Comparison of ENCODE assay signal across 9 cellular contexts in genomic region chr7:100053201-100053600, GRCh38. TPM values are rescaled to one million over a fixed set of nuclear protein-coding genes. Genes with fewer than 3 reads are reported as not detected.
A peak's percentile ranks its signal among the peaks of the same experiment; 100 is the strongest.
DNase-seq lines count a peak whose midpoint lies in the region; ATAC-seq and TF ChIP-seq lines count a peak whose summit lies in the region.
"Had no signal": no experiment of that assay in that cellular context is flagged by ENCODE, and none has a peak within 500 bp of the region (broad histone marks: within the 10 kb centered on the region; RNA-seq: fewer than 3 reads in every experiment).

No MANE protein-coding gene starts in this region.

- intact Hi-C loops in Panc1 (cut with micrococcal nuclease; ENCODE audit: unreplicated experiment) (loop anchor here (1.0 to 10.0 kb wide), 2 partner anchors 59 to 138 kb away; partner anchors contain the start of gene TRIM4), tibial artery (cut with DNase I; ENCODE audit: low total_unique reads) (no loop called here)

- H3K9me3 ChIP-seq in MG63 (no peaks in the 10 kb centered on the region), Panc1 (ENCODE audit: control insufficient read depth, insufficient read depth, low read depth, low read length) (no peaks in the 10 kb centered on the region), tibial artery (no peaks in the 10 kb centered on the region)

- H3K36me3 ChIP-seq in MG63 (no peaks in the 10 kb centered on the region), Panc1 (ENCODE audit: control insufficient read depth, insufficient read depth, low read length) (no peaks in the 10 kb centered on the region; the same call in 1 of the 2 replicates), tibial artery (peaks cover 15 to 28% (median 15%) of the 10 kb centered on the region in 3 donors)

- H3K36me3 Mint-ChIP-seq in activated naive CD4-positive, alpha-beta T cell treated with anti-CD3 and anti-CD28 coated beads, Interleukin-2, amount 10 ng/mL, durations not matched to agents 7 days and 5 days = peaks cover 6% of the 10 kb centered on the region
- H3K36me3 Mint-ChIP-seq in stimulated activated memory B cell treated with anti-CD40 and anti-IgM and Interleukin-4, amounts not matched to agents 10 μg/mL and 1 μg/mL and 100 μg/mL, for 72 hours = peaks cover 16% of the 10 kb centered on the region

- in situ Hi-C loops in Panc1 (cut with HindIII; ENCODE audit: low pct_unique_long_range_greater_than_20kb, low sequenced_read_pairs) = no loop called here

- CTCF ChIA-PET in activated naive CD4-positive, alpha-beta T cell treated with anti-CD3 and anti-CD28 coated beads, Interleukin-2, amount 10 ng/mL, durations not matched to agents 7 days and 5 days (lab: Charles Lee) = interaction anchor here (0.7 to 3.2 kb wide), 5 partner anchors 60 to 140 kb away, joined by 3 to 67 read pairs (median 3); partner anchors contain the start of gene AZGP1
- CTCF ChIA-PET in Panc1 (lab: Charles Lee) = interaction anchor here (0.6 to 1.8 kb wide), 7 partner anchors 10 to 135 kb away, joined by 3 to 14 read pairs (median 4); partner anchors contain the start of gene GJC3

- H3K4me1 Mint-ChIP-seq in activated naive CD4-positive, alpha-beta T cell treated with anti-CD3 and anti-CD28 coated beads, Interleukin-2, amount 10 ng/mL, durations not matched to agents 7 days and 5 days = peaks cover 20% of the 10 kb centered on the region
- peaks cover 16% of the 10 kb centered on the region for H3K4me1 Mint-ChIP-seq in stimulated activated memory B cell treated with anti-CD40 and anti-IgM and Interleukin-4, amounts not matched to agents 10 μg/mL and 1 μg/mL and 100 μg/mL, for 72 hours

- POLR2A ChIA-PET in Panc1 (lab: Charles Lee) = interaction anchor here (0.6 to 1.1 kb wide), 2 partner anchors 53 to 60 kb away, joined by 3 read pairs; no protein-coding TSS in a partner anchor

- DNase-seq in activated naive CD4-positive, alpha-beta T cell treated with anti-CD3 and anti-CD28 coated beads, Interleukin-2, amount 10 ng/mL, durations not matched to agents 7 days and 5 days = peak; percentile 49
- DNase-seq in activated naive CD4-positive, alpha-beta T cell treated with Interleukin-2 at 50 U/mL for 16 hours = no peak
- DNase-seq in MG63 (peak; percentile 15), Panc1 (ENCODE audit: low read depth, low spot score) (peak; percentile 46), choroid plexus epithelial cell (ENCODE audit: low read depth) (peak; percentile 86), midbrain (lab: John Stamatoyannopoulos, UW) (peak; percentile 88), tibial artery (no peak)

- no peak for TF ChIP-seq CTCF in Panc1 (IDR thresholded peaks at IDR 0.05)
- TF ChIP-seq CTCF in choroid plexus epithelial cell (conservative IDR thresholded peaks at IDR 0.05; ENCODE audit: low read depth, low read length) = peak; percentile 56
- no peak for TF ChIP-seq CTCF in tibial artery (IDR thresholded peaks at IDR 0.05)

- H3K27ac ChIP-seq in Panc1 (ENCODE audit: low read length) = no peak overlapping the region
- H3K27ac ChIP-seq in tibial artery = no peak overlapping the region

- H3K27me3 ChIP-seq in MG63 (no peaks in the 10 kb centered on the region), Panc1 (ENCODE audit: control insufficient read depth, insufficient read depth, low read length) (no peaks in the 10 kb centered on the region), tibial artery (no peaks in the 10 kb centered on the region)

- H3K4me3 Mint-ChIP-seq in activated naive CD4-positive, alpha-beta T cell treated with anti-CD3 and anti-CD28 coated beads, Interleukin-2, amount 10 ng/mL, durations not matched to agents 7 days and 5 days = no peak overlapping the region
- H3K4me3 Mint-ChIP-seq in stimulated activated memory B cell treated with anti-CD40 and anti-IgM and Interleukin-4, amounts not matched to agents 10 μg/mL and 1 μg/mL and 100 μg/mL, for 72 hours = no peak overlapping the region
- H3K4me3 Mint-ChIP-seq: activated naive CD4-positive, alpha-beta T cell treated with anti-CD3 and anti-CD28 coated beads, Interleukin-2, amount 50 U/mL, for 24 hours had no signal

- no peaks in the 10 kb centered on the region for H3K9me3 Mint-ChIP-seq in activated naive CD4-positive, alpha-beta T cell treated with anti-CD3 and anti-CD28 coated beads, Interleukin-2, amount 10 ng/mL, durations not matched to agents 7 days and 5 days
- H3K9me3 Mint-ChIP-seq in stimulated activated memory B cell treated with anti-CD40 and anti-IgM and Interleukin-4, amounts not matched to agents 10 μg/mL and 1 μg/mL and 100 μg/mL, for 72 hours = no peaks in the 10 kb centered on the region
- H3K9me3 Mint-ChIP-seq: activated naive CD4-positive, alpha-beta T cell treated with anti-CD3 and anti-CD28 coated beads, Interleukin-2, amount 50 U/mL, for 24 hours had no signal

- ATAC-seq in Panc1 = peak; percentile 56
- no peak for ATAC-seq in stimulated activated memory B cell treated with anti-CD40 and anti-IgM and Interleukin-4, amounts not matched to agents 10 μg/mL and 1 μg/mL and 100 μg/mL, for 72 hours

- H3K27ac Mint-ChIP-seq in activated naive CD4-positive, alpha-beta T cell treated with anti-CD3 and anti-CD28 coated beads, Interleukin-2, amount 10 ng/mL, durations not matched to agents 7 days and 5 days = no peak overlapping the region
- no peak overlapping the region for H3K27ac Mint-ChIP-seq in stimulated activated memory B cell treated with anti-CD40 and anti-IgM and Interleukin-4, amounts not matched to agents 10 μg/mL and 1 μg/mL and 100 μg/mL, for 72 hours
- H3K27ac Mint-ChIP-seq: activated naive CD4-positive, alpha-beta T cell treated with anti-CD3 and anti-CD28 coated beads, Interleukin-2, amount 50 U/mL, for 24 hours had no signal

- BruUV-seq in Panc1 (replicated peaks; lab: Mats Ljungman, UMichigan) = no TSS peak

- H3K4me3 ChIP-seq in MG63 (no peak overlapping the region), Panc1 (ENCODE audit: low read depth in 2 of 2, low read length in 2 of 2) (no peak overlapping the region), choroid plexus epithelial cell (ENCODE audit: low read depth, low read length) (no peak overlapping the region), tibial artery (no peak overlapping the region)

- no peaks in the 10 kb centered on the region for H3K27me3 Mint-ChIP-seq in activated naive CD4-positive, alpha-beta T cell treated with anti-CD3 and anti-CD28 coated beads, Interleukin-2, amount 10 ng/mL, durations not matched to agents 7 days and 5 days
- H3K27me3 Mint-ChIP-seq in stimulated activated memory B cell treated with anti-CD40 and anti-IgM and Interleukin-4, amounts not matched to agents 10 μg/mL and 1 μg/mL and 100 μg/mL, for 72 hours = no peaks in the 10 kb centered on the region
- H3K27me3 Mint-ChIP-seq: activated naive CD4-positive, alpha-beta T cell treated with anti-CD3 and anti-CD28 coated beads, Interleukin-2, amount 50 U/mL, for 24 hours had no signal

- H3K4me1 ChIP-seq in Panc1 (ENCODE audit: control insufficient read depth, insufficient read depth, low read length) (peaks cover 4% of the 10 kb centered on the region), tibial artery (peaks cover 0 to 15% (median 10%) of the 10 kb centered on the region in 4 donors)

RNA-seq across cellular contexts. Expression of gene ZSCAN21, which starts 3.6 kb away (rescaled TPM):
- 3.6 and 6.3 TPM in 2 replicates for total RNA-seq in MG63 (2014; rRNA removed; shearing (Covaris generic); ENCODE audit: low replicate concordance)
- total RNA-seq in Panc1 (2021; ENCODE audit: unreplicated experiment) = 13.4 TPM
- 6.9 TPM for polyA plus RNA-seq in Panc1 (2012; ENCODE audit: insufficient read length)

RNA-seq across cellular contexts. Expression of gene ZNF3, which starts 28.3 kb away (rescaled TPM):
- 11.0 and 39.4 TPM in 2 replicates for total RNA-seq in MG63 (2014; rRNA removed; shearing (Covaris generic); ENCODE audit: low replicate concordance)
- 32.9 TPM for total RNA-seq in Panc1 (2021; ENCODE audit: unreplicated experiment)
- 22.0 TPM for polyA plus RNA-seq in Panc1 (2012; ENCODE audit: insufficient read length)

RNA-seq across cellular contexts. Expression of gene COPS6, which starts 35.6 kb away (rescaled TPM):
- 58.3 and 78.2 TPM in 2 replicates for total RNA-seq in MG63 (2014; rRNA removed; shearing (Covaris generic); ENCODE audit: low replicate concordance)
- 182 TPM for total RNA-seq in Panc1 (2021; ENCODE audit: unreplicated experiment)
- 323 TPM for polyA plus RNA-seq in Panc1 (2012; ENCODE audit: insufficient read length)

RNA-seq across cellular contexts. Expression of gene ZKSCAN1, which starts 37.8 kb away (rescaled TPM):
- 8.6 and 14.5 TPM in 2 replicates for total RNA-seq in MG63 (2014; rRNA removed; shearing (Covaris generic); ENCODE audit: low replicate concordance)
- total RNA-seq in Panc1 (2021; ENCODE audit: unreplicated experiment) = 55.5 TPM
- 24.5 TPM for polyA plus RNA-seq in Panc1 (2012; ENCODE audit: insufficient read length)

RNA-seq across cellular contexts. Expression of gene MCM7, which starts 48.0 kb away (rescaled TPM):
- 121 and 191 TPM in 2 replicates for total RNA-seq in MG63 (2014; rRNA removed; shearing (Covaris generic); ENCODE audit: low replicate concordance)
- 258 TPM for total RNA-seq in Panc1 (2021; ENCODE audit: unreplicated experiment)
- polyA plus RNA-seq in Panc1 (2012; ENCODE audit: insufficient read length) = 204 TPM

Comparison
In these comparisons a context has a peak if more than half of its experiments do, and no peak if none do; other contexts are left out.
1. DNase-seq: peak in activated naive CD4-positive, alpha-beta T cell treated with anti-CD3 and anti-CD28 coated beads, Interleukin-2, amount 10 ng/mL, durations not matched to agents 7 days and 5 days (single experiment), MG63 (single experiment), Panc1 (single experiment), choroid plexus epithelial cell (single experiment) and midbrain (single experiment); none in activated naive CD4-positive, alpha-beta T cell treated with Interleukin-2 at 50 U/mL for 16 hours (single experiment) and tibial artery (0 of 2).